Comparison of ENCODE assay signal across 8 cellular contexts in the genomic region with DNA sequence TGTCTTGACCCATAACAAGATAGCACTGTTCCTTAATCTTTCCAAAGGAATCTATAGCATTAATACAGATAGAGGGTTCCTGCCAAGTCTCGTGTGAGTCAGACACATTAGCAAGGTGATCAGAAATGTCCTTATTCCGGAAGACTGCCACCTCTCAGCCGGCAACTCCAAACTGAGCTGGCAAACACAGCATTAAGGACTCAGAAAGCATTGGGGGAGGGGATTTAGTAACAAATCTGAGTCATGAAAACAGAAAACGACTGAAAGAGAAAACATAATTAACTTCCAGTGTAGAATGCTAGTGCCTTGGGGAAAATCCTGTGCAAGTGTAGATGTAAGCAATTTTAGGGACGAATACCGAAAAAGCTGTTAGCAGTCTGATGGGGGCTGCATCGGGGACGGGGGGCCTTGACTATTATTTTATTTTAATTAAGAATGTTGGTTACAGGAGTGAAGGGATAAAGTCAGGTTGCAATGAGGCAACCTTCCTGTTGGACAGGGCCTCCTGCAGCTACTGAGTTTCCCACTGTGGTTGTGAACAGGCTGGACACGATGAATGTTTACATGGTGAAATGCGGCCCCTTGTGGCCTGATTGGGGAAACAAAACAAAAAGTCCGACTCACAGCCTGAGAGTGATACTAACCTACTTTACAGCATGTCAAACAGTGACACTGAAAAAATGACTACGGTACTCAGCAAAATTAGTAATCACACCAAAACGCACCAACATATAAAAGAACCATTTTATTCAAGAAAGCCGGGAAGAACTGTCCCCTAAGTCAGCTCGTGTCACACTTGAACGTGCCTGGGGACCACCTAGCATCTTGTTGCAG. TPM values are rescaled to one million over a fixed set of nuclear protein-coding genes. Genes with fewer than 3 reads are reported as not detected.
DNase-seq lines count a peak whose midpoint lies in the region; ATAC-seq and TF ChIP-seq lines count a peak whose summit lies in the region.

No MANE protein-coding gene starts in this region.

- no peaks in the 10 kb centered on the region for H3K27me3 ChIP-seq in SU-DHL-6 (ENCODE audit: low read length)
- H3K27me3 ChIP-seq in liver (ENCODE audit: control insufficient read depth in 4 of 4, insufficient read depth in 4 of 4, low read length in 3 of 4): no peaks in the 10 kb centered on the region

- no peaks in the 10 kb centered on the region for H3K79me2 ChIP-seq in SU-DHL-6 (ENCODE audit: insufficient read depth, low read length)

- ATAC-seq in HG02623 (IDR thresholded peaks at IDR 0.05; ENCODE audit: unreplicated experiment): peak; percentile 60
- peak; percentile 32 for ATAC-seq in stimulated activated naive CD8-positive, alpha-beta T cell treated with anti-CD3 and anti-CD28 coated beads, Interleukin-15, Interleukin-2, amounts not matched to agents 100 U/mL and 50 U/mL, for 24 hours

- H3K4me3 ChIP-seq in SU-DHL-6 (ENCODE audit: insufficient read depth, low read length, poor library complexity, severe bottlenecking) (no peak overlapping the region), liver (ENCODE audit: low read depth in 1 of 3, low read length in 3 of 3) (no peak overlapping the region)

- no peaks in the 10 kb centered on the region for H3K4me1 ChIP-seq in liver (ENCODE audit: control insufficient read depth in 4 of 4, insufficient read depth in 4 of 4, low read length in 3 of 4)

- H3K9me3 ChIP-seq in SU-DHL-6 (ENCODE audit: insufficient read depth, low read length) (no peaks in the 10 kb centered on the region), liver (ENCODE audit: control insufficient read depth in 4 of 4, low read length in 3 of 4) (no peaks in the 10 kb centered on the region)

- H3K27ac ChIP-seq in SU-DHL-6 (ENCODE audit: low read depth, low read length): no peak overlapping the region
- H3K27ac ChIP-seq in liver (ENCODE audit: low read depth in 1 of 2, low read length in 2 of 2): no peak overlapping the region

- WGBS in liver: 47% methylated on average over 16 of the region's 16 CpGs

- H3F3A ChIP-seq in SU-DHL-6 (ENCODE audit: insufficient read depth): no peaks in the 10 kb centered on the region

- peak; percentile 93 to 96 for TF ChIP-seq RAD21 in liver (IDR thresholded peaks at IDR 0.05)

- H3K4me2 ChIP-seq in SU-DHL-6 (ENCODE audit: low read depth, low read length, poor library complexity, severe bottlenecking): no peak overlapping the region

- DNase-seq in activated effector memory CD4-positive, alpha-beta T cell treated with anti-CD3 and anti-CD28 coated beads, Interleukin-2, amount 50 U/mL, for 16 hours: peak; percentile 65
- no peak for DNase-seq in activated effector memory CD4-positive, alpha-beta T cell treated with Interleukin-2 at 50 U/mL for 16 hours
- DNase-seq in NCI-H1694 (lab: John Stamatoyannopoulos, UW) (peak; percentile 90), dedifferentiated amniotic fluid mesenchymal stem cell (ENCODE audit: extremely low spot score) (peak; percentile 83)
- DNase-seq in stimulated activated naive CD8-positive, alpha-beta T cell treated with anti-CD3 and anti-CD28 coated beads, Interleukin-15, Interleukin-2, amounts not matched to agents 100 U/mL and 50 U/mL, for 24 hours: peak; percentile 39

- TF ChIP-seq CTCF in SU-DHL-6 (IDR thresholded peaks at IDR 0.05; ENCODE audit: insufficient read depth, low read length, poor library complexity, severe bottlenecking) (peak; percentile 55), liver (IDR thresholded peaks at IDR 0.05; ENCODE audit: low read depth, low read length, missing input control) (peak; percentile 82)

- H3K36me3 ChIP-seq in SU-DHL-6 (ENCODE audit: low read length): no peaks in the 10 kb centered on the region
- H3K36me3 ChIP-seq in liver (ENCODE audit: control insufficient read depth in 4 of 4, insufficient read depth in 3 of 4, low read depth in 1 of 4, low read length in 3 of 4): no peaks in the 10 kb centered on the region

- H2AFZ ChIP-seq in SU-DHL-6 (ENCODE audit: low read depth, low read length, severe bottlenecking): no peak overlapping the region

- H3K9ac ChIP-seq in SU-DHL-6 (ENCODE audit: low read length) (no peak overlapping the region), liver (ENCODE audit: low read depth in 1 of 2, low read length in 2 of 2) (no peak overlapping the region)

- no peaks in the 10 kb centered on the region for H4K20me1 ChIP-seq in SU-DHL-6 (ENCODE audit: low read depth, low read length)

- H3K9me2 ChIP-seq in SU-DHL-6 (replicated peaks; ENCODE audit: insufficient read depth, low read length): no peaks in the 10 kb centered on the region

TF ChIP-seq in liver, 16 proteins besides CTCF, POLR2A, EP300 and RAD21:
- no peak for TF ChIP-seq RXRA (IDR thresholded peaks at IDR 0.05)
- no peak for TF ChIP-seq HNF4A (conservative IDR thresholded peaks at IDR 0.05)
- no peak for TF ChIP-seq GABPA (IDR thresholded peaks at IDR 0.05 in 1 of 2, conservative IDR thresholded peaks at IDR 0.05 in 1 of 2)
- TF ChIP-seq, protein P1, sequence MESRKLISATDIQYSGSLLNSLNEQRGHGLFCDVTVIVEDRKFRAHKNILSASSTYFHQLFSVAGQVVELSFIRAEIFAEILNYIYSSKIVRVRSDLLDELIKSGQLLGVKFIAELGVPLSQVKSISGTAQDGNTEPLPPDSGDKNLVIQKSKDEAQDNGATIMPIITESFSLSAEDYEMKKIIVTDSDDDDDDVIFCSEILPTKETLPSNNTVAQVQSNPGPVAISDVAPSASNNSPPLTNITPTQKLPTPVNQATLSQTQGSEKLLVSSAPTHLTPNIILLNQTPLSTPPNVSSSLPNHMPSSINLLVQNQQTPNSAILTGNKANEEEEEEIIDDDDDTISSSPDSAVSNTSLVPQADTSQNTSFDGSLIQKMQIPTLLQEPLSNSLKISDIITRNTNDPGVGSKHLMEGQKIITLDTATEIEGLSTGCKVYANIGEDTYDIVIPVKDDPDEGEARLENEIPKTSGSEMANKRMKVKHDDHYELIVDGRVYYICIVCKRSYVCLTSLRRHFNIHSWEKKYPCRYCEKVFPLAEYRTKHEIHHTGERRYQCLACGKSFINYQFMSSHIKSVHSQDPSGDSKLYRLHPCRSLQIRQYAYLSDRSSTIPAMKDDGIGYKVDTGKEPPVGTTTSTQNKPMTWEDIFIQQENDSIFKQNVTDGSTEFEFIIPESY (IDR thresholded peaks at IDR 0.05): no peak
- TF ChIP-seq HNF4G (IDR thresholded peaks at IDR 0.05): no peak
- no peak for TF ChIP-seq TAF1 (conservative IDR thresholded peaks at IDR 0.05)
- TF ChIP-seq JUND (IDR thresholded peaks at IDR 0.05): no peak
- no peak for TF ChIP-seq EGR1 (IDR thresholded peaks at IDR 0.05; ENCODE audit: low read depth in 2 of 2)
- TF ChIP-seq FOXA2 (IDR thresholded peaks at IDR 0.05): no peak
- no peak for TF ChIP-seq FOXA1 (IDR thresholded peaks at IDR 0.05)
- TF ChIP-seq, protein P2, sequence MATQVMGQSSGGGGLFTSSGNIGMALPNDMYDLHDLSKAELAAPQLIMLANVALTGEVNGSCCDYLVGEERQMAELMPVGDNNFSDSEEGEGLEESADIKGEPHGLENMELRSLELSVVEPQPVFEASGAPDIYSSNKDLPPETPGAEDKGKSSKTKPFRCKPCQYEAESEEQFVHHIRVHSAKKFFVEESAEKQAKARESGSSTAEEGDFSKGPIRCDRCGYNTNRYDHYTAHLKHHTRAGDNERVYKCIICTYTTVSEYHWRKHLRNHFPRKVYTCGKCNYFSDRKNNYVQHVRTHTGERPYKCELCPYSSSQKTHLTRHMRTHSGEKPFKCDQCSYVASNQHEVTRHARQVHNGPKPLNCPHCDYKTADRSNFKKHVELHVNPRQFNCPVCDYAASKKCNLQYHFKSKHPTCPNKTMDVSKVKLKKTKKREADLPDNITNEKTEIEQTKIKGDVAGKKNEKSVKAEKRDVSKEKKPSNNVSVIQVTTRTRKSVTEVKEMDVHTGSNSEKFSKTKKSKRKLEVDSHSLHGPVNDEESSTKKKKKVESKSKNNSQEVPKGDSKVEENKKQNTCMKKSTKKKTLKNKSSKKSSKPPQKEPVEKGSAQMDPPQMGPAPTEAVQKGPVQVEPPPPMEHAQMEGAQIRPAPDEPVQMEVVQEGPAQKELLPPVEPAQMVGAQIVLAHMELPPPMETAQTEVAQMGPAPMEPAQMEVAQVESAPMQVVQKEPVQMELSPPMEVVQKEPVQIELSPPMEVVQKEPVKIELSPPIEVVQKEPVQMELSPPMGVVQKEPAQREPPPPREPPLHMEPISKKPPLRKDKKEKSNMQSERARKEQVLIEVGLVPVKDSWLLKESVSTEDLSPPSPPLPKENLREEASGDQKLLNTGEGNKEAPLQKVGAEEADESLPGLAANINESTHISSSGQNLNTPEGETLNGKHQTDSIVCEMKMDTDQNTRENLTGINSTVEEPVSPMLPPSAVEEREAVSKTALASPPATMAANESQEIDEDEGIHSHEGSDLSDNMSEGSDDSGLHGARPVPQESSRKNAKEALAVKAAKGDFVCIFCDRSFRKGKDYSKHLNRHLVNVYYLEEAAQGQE (IDR thresholded peaks at IDR 0.05): no peak
- TF ChIP-seq, protein P3, sequence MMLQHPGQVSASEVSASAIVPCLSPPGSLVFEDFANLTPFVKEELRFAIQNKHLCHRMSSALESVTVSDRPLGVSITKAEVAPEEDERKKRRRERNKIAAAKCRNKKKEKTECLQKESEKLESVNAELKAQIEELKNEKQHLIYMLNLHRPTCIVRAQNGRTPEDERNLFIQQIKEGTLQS (IDR thresholded peaks at IDR 0.05): no peak
- TF ChIP-seq SP1 (IDR thresholded peaks at IDR 0.05): no peak
- TF ChIP-seq, protein P4, sequence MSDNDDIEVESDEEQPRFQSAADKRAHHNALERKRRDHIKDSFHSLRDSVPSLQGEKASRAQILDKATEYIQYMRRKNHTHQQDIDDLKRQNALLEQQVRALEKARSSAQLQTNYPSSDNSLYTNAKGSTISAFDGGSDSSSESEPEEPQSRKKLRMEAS (IDR thresholded peaks at IDR 0.05): no peak
- TF ChIP-seq NR2F2 (IDR thresholded peaks at IDR 0.05): no peak

RNA-seq across cellular contexts. Expression of a gene that starts 20.7 kb away (rescaled TPM):
- 10 to 100 TPM in 1 of 2 donors, 1 to 10 TPM in 1; 1.1 to 10.1 TPM for total RNA-seq in liver
- 1 to 10 TPM; 2.4 to 2.8 TPM for polyA plus RNA-seq in liver

RNA-seq across cellular contexts. Expression of a gene that starts 40.5 kb away (rescaled TPM):
- total RNA-seq in liver: under 1 TPM in 1 of 2 donors, not detected in 1; 0.79 TPM
- polyA plus RNA-seq in liver: under 1 TPM in 1 of 2 donors, not detected in 1; 0.17 TPM
